Comparison of ENCODE assay signal across 32 cellular contexts in the genomic region with DNA sequence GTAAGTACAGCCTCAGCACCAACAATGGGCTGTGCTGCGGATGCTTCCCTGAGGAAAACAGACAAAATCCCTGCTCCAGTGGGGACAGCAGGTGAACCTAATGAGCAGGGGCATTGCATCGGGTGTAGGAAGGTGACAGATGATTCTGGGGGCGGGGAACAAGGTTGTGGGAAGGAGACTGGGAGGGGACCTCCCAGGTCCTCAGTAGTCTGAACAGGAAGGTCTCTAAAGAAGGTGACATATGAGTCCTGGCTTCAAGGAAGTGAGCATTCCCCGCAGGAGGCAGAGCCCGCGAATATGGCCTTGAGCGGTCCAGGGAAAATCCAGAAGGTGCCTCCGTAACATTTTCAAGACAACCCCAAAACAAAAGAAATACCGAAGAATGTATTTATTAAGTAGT. TPM values are rescaled to one million over a fixed set of nuclear protein-coding genes. Genes with fewer than 3 reads are reported as not detected.
"Had no signal": no experiment of that assay in that cellular context is flagged by ENCODE, and none has a peak within 500 bp of the region (broad histone marks: within the 10 kb centered on the region; RNA-seq: fewer than 3 reads in every experiment).

No MANE protein-coding gene starts in this region.

- FAIRE-seq: keratinocyte, urothelium cell line had no signal

- H3K27ac Mint-ChIP-seq: activated T-cell treated with anti-CD3 and anti-CD28 coated beads, Interleukin-2, amount 50 U/mL, for 72 hours; mesothelial cell of epicardium; naive thymus-derived CD4-positive, alpha-beta T cell; T-helper 2 cell treated with Interferon-gamma antibody and Interleukin-4, amounts not matched to agents 5 μg/mL and 100 μg/mL, for 36 hours had no signal

- H3K4me1 ChIP-seq: breast epithelium, esophagus muscularis mucosa, heart right ventricle, pancreas, psoas muscle, suprapubic skin, tibial artery had no signal

- H3K36me3 ChIP-seq: breast epithelium, esophagus muscularis mucosa, heart right ventricle, pancreas, suprapubic skin, tibial artery had no signal

- H3K4me3 Mint-ChIP-seq: activated T-cell treated with anti-CD3 and anti-CD28 coated beads, Interleukin-2, amount 50 U/mL, for 72 hours; mesothelial cell of epicardium; T-helper 2 cell treated with Interferon-gamma antibody and Interleukin-4, amounts not matched to agents 5 μg/mL and 100 μg/mL, for 36 hours had no signal

- DNase-seq: activated CD4-positive, alpha-beta T cell treated with anti-CD3 and anti-CD28 coated beads for 4 hours; activated CD4-positive, alpha-beta T cell treated with anti-CD3 and anti-CD28 coated beads, Interleukin-2, amount 50 U/mL, for 4 hours; activated naive CD4-positive, alpha-beta T cell; activated T-cell treated with anti-CD3 and anti-CD28 coated beads for 4 hours; activated T-cell treated with anti-CD3 and anti-CD28 coated beads, Interleukin-2, amount 50 U/mL, for 72 hours; central memory CD4-positive, alpha-beta T cell; dermis blood vessel endothelial cell; effector CD4-positive, alpha-beta T cell; foreskin melanocyte; heart right ventricle; left cardiac atrium; left ventricle myocardium superior; nucleus accumbens; pancreas; psoas muscle; stimulated activated CD4-positive, alpha-beta T cell treated with anti-CD3 and anti-CD28 coated beads, Interleukin-1b, Interleukin-23, amount 100 ng/mL, for 48 hours; stimulated activated naive CD4-positive, alpha-beta T cell; T-helper 1 cell had no signal

- H3K27ac ChIP-seq: breast epithelium, esophagus muscularis mucosa, heart right ventricle, pancreas, psoas muscle, suprapubic skin, tibial artery had no signal

- H3K4me1 Mint-ChIP-seq: mesothelial cell of epicardium had no signal

- ATAC-seq: activated naive CD4-positive, alpha-beta T cell treated with anti-CD3 and anti-CD28 coated beads, Interleukin-2, amount 50 U/mL, for 72 hours; activated T-cell treated with anti-CD3 and anti-CD28 coated beads, Interleukin-2, amount 50 U/mL, for 72 hours; heart right ventricle; left cardiac atrium; left ventricle myocardium superior; naive thymus-derived CD4-positive, alpha-beta T cell; pancreas; psoas muscle had no signal

- H3K9me3 ChIP-seq: breast epithelium, pancreas, psoas muscle, suprapubic skin had no signal

- H3K4me3 ChIP-seq: breast epithelium, esophagus muscularis mucosa, heart right ventricle, pancreas, psoas muscle, smooth muscle cell, suprapubic skin, tibial artery had no signal

- H3K4me2 ChIP-seq: smooth muscle cell had no signal

RNA-seq across cellular contexts. Expression of a gene that starts 19.4 kb away (rescaled TPM):
- polyA plus RNA-seq: naive thymus-derived CD4-positive, alpha-beta T cell had no signal

RNA-seq across cellular contexts. Expression of a gene that starts 42.2 kb away (rescaled TPM):
- total RNA-seq: activated naive CD4-positive, alpha-beta T cell treated with anti-CD3 and anti-CD28 coated beads, Interleukin-2, amount 50 U/mL, for 72 hours; activated T-cell treated with anti-CD3 and anti-CD28 coated beads, Interleukin-2, amount 50 U/mL, for 72 hours; breast epithelium; dermis blood vessel endothelial cell; esophagus muscularis mucosa; glomerular endothelial cell; heart right ventricle; left cardiac atrium; left ventricle myocardium superior; lung microvascular endothelial cell; mesothelial cell of epicardium; naive thymus-derived CD4-positive, alpha-beta T cell; psoas muscle had no signal
- polyA plus RNA-seq: naive thymus-derived CD4-positive, alpha-beta T cell; neural cell; pancreas had no signal
